ENCODE assay signal across 23 cellular contexts in genomic region chr7:15505761-15506160, GRCh38. TPM values are rescaled to one million over a fixed set of nuclear protein-coding genes. Genes with fewer than 3 reads are reported as not detected.
"Had no signal": no experiment of that assay in that cellular context is flagged by ENCODE, and none has a peak within 500 bp of the region (broad histone marks: within the 10 kb centered on the region; RNA-seq: fewer than 3 reads in every experiment).

No MANE protein-coding gene starts in this region.

- H3K27ac Mint-ChIP-seq: activated CD8-positive, alpha-beta T cell treated with anti-CD3 and anti-CD28 coated beads, Interleukin-2, amount 10 ng/mL, durations not matched to agents 7 days and 5 days; IgD-negative memory B cell; T-helper 2 cell treated with Interferon-gamma antibody and Interleukin-4, amounts not matched to agents 5 μg/mL and 100 μg/mL, for 36 hours had no signal

- H3K36me3 Mint-ChIP-seq: IgD-negative memory B cell had no signal

- H3K27me3 ChIP-seq: breast epithelium had no signal

- H3K27me3 Mint-ChIP-seq: IgD-negative memory B cell had no signal

- H3K4me3 Mint-ChIP-seq: activated CD8-positive, alpha-beta T cell treated with anti-CD3 and anti-CD28 coated beads, Interleukin-2, amount 10 ng/mL, durations not matched to agents 7 days and 5 days; IgD-negative memory B cell; T-helper 2 cell treated with Interferon-gamma antibody and Interleukin-4, amounts not matched to agents 5 μg/mL and 100 μg/mL, for 36 hours had no signal

- H3K4me1 ChIP-seq: breast epithelium had no signal

- H3K4me1 Mint-ChIP-seq: IgD-negative memory B cell had no signal

- H3K36me3 ChIP-seq: breast epithelium had no signal

- H3K27ac ChIP-seq: breast epithelium, SK-N-MC had no signal

- H3K4me3 ChIP-seq: breast epithelium, SK-N-MC had no signal

- DNase-seq: activated CD4-positive, alpha-beta T cell treated with anti-CD3 and anti-CD28 coated beads for 48 hours; activated CD4-positive, alpha-beta T cell treated with anti-CD3 and anti-CD28 coated beads, Interleukin-2, amount 50 U/mL, for 4 hours; activated CD8-positive, alpha-beta memory T cell treated with anti-CD3 and anti-CD28 coated beads, Interleukin-2, amount 50 U/mL, for 48 hours; activated CD8-positive, alpha-beta T cell treated with anti-CD3 and anti-CD28 coated beads, Interleukin-2, amount 10 ng/mL, durations not matched to agents 7 days and 5 days; activated naive CD4-positive, alpha-beta T cell treated with anti-CD3 and anti-CD28 coated beads, Interleukin-2, amount 50 U/mL, for 16 hours; activated T-cell treated with anti-CD3 and anti-CD28 coated beads, Interleukin-2, amount 50 U/mL, for 1 hour; aorta; caudate nucleus; MM.1S; NCI-H1417; NCI-H1930; NCI-H2107; NCI-H524; RPMI8226; SW 1271 had no signal

- ATAC-seq: activated CD4-positive, CD25-positive, alpha-beta regulatory T cell treated with anti-CD3 and anti-CD28 coated beads, Interleukin-2, amount 50 U/mL, for 24 hours; activated CD8-positive, alpha-beta T cell treated with anti-CD3 and anti-CD28 coated beads, Interleukin-2, amount 10 ng/mL, durations not matched to agents 7 days and 5 days; Right ventricle myocardium inferior had no signal

- H3K9me3 ChIP-seq: breast epithelium had no signal

RNA-seq across cellular contexts. Expression of gene AGMO, which starts 56.1 kb away (rescaled TPM):
- total RNA-seq: activated CD8-positive, alpha-beta T cell treated with anti-CD3 and anti-CD28 coated beads, Interleukin-2, amount 10 ng/mL, durations not matched to agents 7 days and 5 days; OCI-LY7; T-helper 1 cell treated with Interleukin-12 subunit alpha and Interleukin-12 subunit beta and Interleukin-4 antibody, amounts not matched to agents 30 ng/mL and 1 ng/mL, for 36 hours had no signal
- polyA plus RNA-seq: IgD-negative memory B cell had no signal
